Comparison of ENCODE assay signal across 10 cellular contexts in genomic region chr15:59522988-59523461, GRCh38.
DNase-seq lines count a peak whose midpoint lies in the region; ATAC-seq, FAIRE-seq and TF ChIP-seq lines count a peak whose summit lies in the region.
"Had no signal": no experiment of that assay in that cellular context is flagged by ENCODE, and none has a peak within 500 bp of the region (broad histone marks: within the 10 kb centered on the region; RNA-seq: fewer than 3 reads in every experiment).

No MANE protein-coding gene starts in this region.

- H3K9me3 Mint-ChIP-seq in activated CD8-positive, alpha-beta memory T cell treated with anti-CD3 and anti-CD28 coated beads, Interleukin-2, amount 10 ng/mL, durations not matched to agents 7 days and 5 days (ENCODE audit: low read depth) = no peaks in the 10 kb centered on the region
- no peaks in the 10 kb centered on the region for H3K9me3 Mint-ChIP-seq in naive thymus-derived CD4-positive, alpha-beta T cell

- DNase-seq in DMS79 treated with DMSO at 0.1 percent for 48 hours (lab: John Stamatoyannopoulos, UW) = peak; percentile 25
- peak; percentile 76 for DNase-seq in NCI-H1105 treated with DMSO at 0.1 percent for 48 hours (lab: John Stamatoyannopoulos, UW)
- peak; percentile 54 for DNase-seq in activated CD8-positive, alpha-beta memory T cell treated with anti-CD3 and anti-CD28 coated beads, Interleukin-2, amount 10 ng/mL, durations not matched to agents 7 days and 5 days
- DNase-seq in naive thymus-derived CD4-positive, alpha-beta T cell = peak in 8 of 9 donors; percentile 41 to 81 (median 74)
- no peak for DNase-seq in D721Med (ENCODE audit: insufficient read length, low spot score)
- no peak for DNase-seq in SK-N-DZ (ENCODE audit: low spot score)
- DNase-seq: aorta, NCI-H1694 treated with DMSO at 0.1 percent for 48 hours, testis had no signal

- no peaks in the 10 kb centered on the region for H3K36me3 Mint-ChIP-seq in activated CD8-positive, alpha-beta memory T cell treated with anti-CD3 and anti-CD28 coated beads, Interleukin-2, amount 10 ng/mL, durations not matched to agents 7 days and 5 days
- H3K36me3 Mint-ChIP-seq in naive thymus-derived CD4-positive, alpha-beta T cell = no peaks in the 10 kb centered on the region

- peaks cover 48% of the 10 kb centered on the region for H3K27me3 Mint-ChIP-seq in activated CD8-positive, alpha-beta memory T cell treated with anti-CD3 and anti-CD28 coated beads, Interleukin-2, amount 10 ng/mL, durations not matched to agents 7 days and 5 days
- H3K27me3 Mint-ChIP-seq in naive thymus-derived CD4-positive, alpha-beta T cell = peaks cover 0 to 26% (median 0%) of the 10 kb centered on the region in 5 donors

- POLR2A ChIA-PET in naive thymus-derived CD4-positive, alpha-beta T cell (lab: Charles Lee) = interaction anchor here (0.8 kb wide), 1 partner anchor 547 kb away, joined by 3 read pairs; no protein-coding TSS in a partner anchor

- no peaks in the 10 kb centered on the region for H3K36me3 ChIP-seq in naive thymus-derived CD4-positive, alpha-beta T cell (ENCODE audit: control insufficient read depth in 2 of 3, insufficient read depth in 3 of 3, low read length in 3 of 3)

- CTCF ChIA-PET in activated CD8-positive, alpha-beta memory T cell treated with anti-CD3 and anti-CD28 coated beads, Interleukin-2, amount 10 ng/mL, durations not matched to agents 7 days and 5 days (lab: Charles Lee) = interaction anchor here (0.7 to 2.7 kb wide), 3 partner anchors 9 to 100 kb away, joined by 4 to 16 read pairs (median 7); no protein-coding TSS in a partner anchor
- CTCF ChIA-PET in naive thymus-derived CD4-positive, alpha-beta T cell (lab: Charles Lee) = interaction anchor here (1.3 to 3.0 kb wide), 3 partner anchors 9 to 275 kb away, joined by 3 to 13 read pairs (median 5); no protein-coding TSS in a partner anchor

- no peaks in the 10 kb centered on the region for H3K9me3 ChIP-seq in naive thymus-derived CD4-positive, alpha-beta T cell (ENCODE audit: control insufficient read depth in 2 of 3, low read length in 3 of 3)
- H3K9me3 ChIP-seq: testis had no signal

- H3K4me3 Mint-ChIP-seq in activated CD8-positive, alpha-beta memory T cell treated with anti-CD3 and anti-CD28 coated beads, Interleukin-2, amount 10 ng/mL, durations not matched to agents 7 days and 5 days = no peak overlapping the region
- peak overlapping the region; percentile 26 to 82 (median 74) for H3K4me3 Mint-ChIP-seq in naive thymus-derived CD4-positive, alpha-beta T cell

- H3K4me3 ChIP-seq in naive thymus-derived CD4-positive, alpha-beta T cell (ENCODE audit: low read length) = no peak overlapping the region
- H3K4me3 ChIP-seq: testis had no signal

- peaks cover 18% of the 10 kb centered on the region for H3K4me1 Mint-ChIP-seq in activated CD8-positive, alpha-beta memory T cell treated with anti-CD3 and anti-CD28 coated beads, Interleukin-2, amount 10 ng/mL, durations not matched to agents 7 days and 5 days
- peaks cover 15 to 58% (median 40%) of the 10 kb centered on the region in 7 donors for H3K4me1 Mint-ChIP-seq in naive thymus-derived CD4-positive, alpha-beta T cell

- no peak for ATAC-seq in activated CD8-positive, alpha-beta memory T cell treated with anti-CD3 and anti-CD28 coated beads, Interleukin-2, amount 10 ng/mL, durations not matched to agents 7 days and 5 days
- ATAC-seq in naive thymus-derived CD4-positive, alpha-beta T cell = peak; percentile 92
- no peak for ATAC-seq in HG03378 (IDR thresholded peaks at IDR 0.05; ENCODE audit: unreplicated experiment)

- intact Hi-C loops in naive thymus-derived CD4-positive, alpha-beta T cell (cut with micrococcal nuclease) = loop anchor here (10.0 kb wide), 3 partner anchors 418 to 748 kb away; partner anchors contain the start of genes CCNB2 (in 1 of the 2) and MINDY2 (in 1 of the 2)

- no peaks in the 10 kb centered on the region for H3K27me3 ChIP-seq in naive thymus-derived CD4-positive, alpha-beta T cell (ENCODE audit: control insufficient read depth in 2 of 2, insufficient read depth in 2 of 2, low read length in 2 of 2)
- H3K27me3 ChIP-seq: testis had no signal

- no peak overlapping the region for H3K27ac ChIP-seq in naive thymus-derived CD4-positive, alpha-beta T cell (ENCODE audit: low read depth, low read length)
- H3K27ac ChIP-seq: testis had no signal

- H3K4me1 ChIP-seq in naive thymus-derived CD4-positive, alpha-beta T cell (ENCODE audit: control insufficient read depth in 2 of 2, insufficient read depth in 2 of 2, low read length in 2 of 2) = peaks cover 12 to 26% of the 10 kb centered on the region in 2 donors
- H3K4me1 ChIP-seq: testis had no signal

- FAIRE-seq in D721Med (lab: Jason Lieb, UNC) = no peak

- TF ChIP-seq CTCF in D721Med (IDR thresholded peaks at IDR 0.05; ENCODE audit: insufficient read depth, missing control alignments) = no peak

- peak overlapping the region; percentile 40 for H3K27ac Mint-ChIP-seq in activated CD8-positive, alpha-beta memory T cell treated with anti-CD3 and anti-CD28 coated beads, Interleukin-2, amount 10 ng/mL, durations not matched to agents 7 days and 5 days
- H3K27ac Mint-ChIP-seq in naive thymus-derived CD4-positive, alpha-beta T cell = peak overlapping the region; percentile 13 to 90 (median 81)

Comparison
In these comparisons a context has a peak if more than half of its experiments do, and no peak if none do; other contexts are left out.
1. DNase-seq: peak in DMS79 treated with DMSO at 0.1 percent for 48 hours (single experiment), NCI-H1105 treated with DMSO at 0.1 percent for 48 hours (single experiment), activated CD8-positive, alpha-beta memory T cell treated with anti-CD3 and anti-CD28 coated beads, Interleukin-2, amount 10 ng/mL, durations not matched to agents 7 days and 5 days (single experiment) and naive thymus-derived CD4-positive, alpha-beta T cell (8 of 9); none in D721Med (single experiment) and SK-N-DZ (single experiment).